ENCODE assay signal across 9 cellular contexts in the genomic region with DNA sequence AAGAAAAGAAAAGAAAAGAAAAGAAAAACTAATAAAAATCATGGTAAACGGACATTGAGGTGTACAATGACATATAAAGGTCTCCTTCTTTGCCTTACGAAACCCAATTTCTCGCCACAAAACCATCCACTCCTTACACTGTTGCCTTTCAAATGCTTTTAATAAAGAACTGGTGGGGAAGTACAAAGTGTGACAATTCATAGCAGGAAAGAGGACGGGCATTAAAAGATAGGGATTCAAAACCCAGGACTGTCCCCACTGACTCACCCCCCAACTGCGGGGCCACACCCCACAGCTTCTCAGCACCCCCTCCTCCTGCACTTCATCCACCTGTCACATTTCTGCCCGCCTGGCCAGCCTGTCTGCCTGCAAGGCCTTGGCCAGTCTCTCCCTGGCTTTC. TPM values are rescaled to one million over a fixed set of nuclear protein-coding genes. Genes with fewer than 3 reads are reported as not detected.
"Had no signal": no experiment of that assay in that cellular context is flagged by ENCODE, and none has a peak within 500 bp of the region (broad histone marks: within the 10 kb centered on the region; RNA-seq: fewer than 3 reads in every experiment).

No MANE protein-coding gene starts in this region.

- H3K27me3 Mint-ChIP-seq: IgD-negative memory B cell had no signal

- ATAC-seq: GM23338, HepG2 had no signal

- FAIRE-seq: H1, H54, HepG2 had no signal

- H3K4me2 ChIP-seq: GM23338 had no signal

- H3K4me3 Mint-ChIP-seq: GM23338, H9, IgD-negative memory B cell had no signal

- H3K4me3 ChIP-seq: GM23338 had no signal

- H2AFZ ChIP-seq: GM23338 had no signal

- H3K36me3 Mint-ChIP-seq: IgD-negative memory B cell had no signal

- DNase-seq: H9, HCEC 1CT had no signal

- H3K27ac ChIP-seq: HL-60 had no signal

- H3K4me1 Mint-ChIP-seq: GM23338, H9 had no signal

- H3K9me3 Mint-ChIP-seq: IgD-negative memory B cell had no signal

- H3K27ac Mint-ChIP-seq: GM23338, H9, IgD-negative memory B cell had no signal

RNA-seq across cellular contexts. Expression of a gene that starts 2.4 kb away (rescaled TPM):
- total RNA-seq: GM23338, H1, H9, HepG2, HT1080 had no signal
- polyA plus RNA-seq: GM23338, H1, HepG2, IgD-negative memory B cell had no signal

RNA-seq across cellular contexts. Expression of a gene that starts 11.6 kb away (rescaled TPM):
- total RNA-seq: GM23338, H1, H9, HepG2, HT1080 had no signal
- polyA plus RNA-seq: GM23338, H1, HepG2, IgD-negative memory B cell had no signal

RNA-seq across cellular contexts. Expression of a gene that starts 21.2 kb away (rescaled TPM):
- total RNA-seq: GM23338, H1, H9, HepG2, HT1080 had no signal
- polyA plus RNA-seq: GM23338, H1, HepG2, IgD-negative memory B cell had no signal

RNA-seq across cellular contexts. Expression of a gene that starts 30.3 kb away (rescaled TPM):
- total RNA-seq: GM23338, H1, H9, HepG2, HT1080 had no signal
- polyA plus RNA-seq: GM23338, H1, HepG2, IgD-negative memory B cell had no signal

RNA-seq across cellular contexts. Expression of a gene that starts 39.6 kb away (rescaled TPM):
- total RNA-seq: GM23338, H1, H9, HepG2, HT1080 had no signal
- polyA plus RNA-seq: GM23338, H1, HepG2, IgD-negative memory B cell had no signal
